Comparison of ENCODE assay signal across 1 cellular context in the genomic region with DNA sequence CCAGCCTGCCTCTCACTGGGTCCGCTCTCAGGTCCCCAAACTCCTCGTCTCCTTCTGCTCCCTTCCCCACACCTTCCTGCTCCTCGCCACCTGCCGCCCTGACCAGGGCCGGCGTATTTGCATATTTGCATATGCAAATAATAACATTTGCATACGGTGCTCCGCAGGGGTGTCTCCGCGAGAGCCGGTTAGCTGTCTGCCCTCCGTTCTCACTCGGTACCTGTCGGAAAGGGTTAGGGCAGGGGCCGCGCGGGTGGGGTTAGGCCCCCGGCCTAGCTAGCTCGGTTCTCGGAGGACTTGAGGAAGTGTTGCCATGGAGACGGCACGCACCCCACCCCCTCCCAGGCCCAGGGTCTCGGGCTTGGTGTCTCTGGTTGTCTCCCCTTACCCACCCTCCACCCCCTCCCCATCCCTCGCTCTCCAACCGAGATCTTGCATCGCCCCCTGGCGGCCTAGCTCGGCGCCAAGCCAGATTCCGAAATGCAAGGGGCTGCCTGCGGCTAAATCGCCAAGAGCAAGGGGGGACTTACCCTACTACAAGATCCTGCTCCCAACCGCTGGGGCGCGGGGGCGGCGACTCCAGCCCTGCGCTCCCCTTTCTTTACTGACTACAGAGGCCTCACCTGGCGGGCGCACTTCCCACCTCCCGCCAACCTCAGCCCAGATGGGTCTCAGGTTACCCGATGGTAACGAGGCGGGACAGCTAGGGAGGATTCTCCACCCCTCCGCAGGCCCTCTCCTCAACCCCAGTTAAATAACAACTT.
TF ChIP-seq lines count a peak whose summit lies in the region.

No MANE protein-coding gene starts in this region.

TF ChIP-seq in K562, 482 proteins besides CTCF, POLR2A, EP300 and RAD21 (continued from another document and continues in another):
- TF ChIP-seq MYNN (IDR thresholded peaks at IDR 0.05) (no peak), MYNN (CRISPR knock-in tag; IDR thresholded peaks at IDR 0.05) (no peak), MAZ (CRISPR knock-in tag; conservative IDR thresholded peaks at IDR 0.05 in 1 of 2, IDR thresholded peaks at IDR 0.05 in 1 of 2) (peak; percentile 53 to 65; a peak in 3 of 4 replicates), ZNF347 (CRISPR knock-in tag; IDR thresholded peaks at IDR 0.05; ENCODE audit: low read depth) (no peak), POLR2AphosphoS2 (IDR thresholded peaks at IDR 0.05; ENCODE audit: low read length) (peak; percentile 37; the same call in 1 of the 2 replicates), MEIS2 (IDR thresholded peaks at IDR 0.05; ENCODE audit: partially characterized antibody) (no peak), BRD4 (IDR thresholded peaks at IDR 0.05) (no peak), MIER1 (IDR thresholded peaks at IDR 0.05; ENCODE audit: low read depth) (no peak), FOSL1 (tag; conservative IDR thresholded peaks at IDR 0.05) (no peak), CBFA2T3 (IDR thresholded peaks at IDR 0.05) (no peak), ETS2 (tag; IDR thresholded peaks at IDR 0.05; ENCODE audit: borderline replicate concordance, poor library complexity, severe bottlenecking) (no peak), NCOA2 (IDR thresholded peaks at IDR 0.05; ENCODE audit: partially characterized antibody in 2 of 2) (no peak), CC2D1A (IDR thresholded peaks at IDR 0.05) (0 out of 2 replicates have a peak, but pooled peaks have one; percentile 49), SMARCE1 (IDR thresholded peaks at IDR 0.05) (no peak), ZNF282 (CRISPR knock-in tag; IDR thresholded peaks at IDR 0.05) (no peak), ZNF384 (IDR thresholded peaks at IDR 0.05; ENCODE audit: low read depth, low read length) (no peak), ARID3A (IDR thresholded peaks at IDR 0.05; ENCODE audit: borderline replicate concordance, low read depth, low read length) (no peak), CBX5 (IDR thresholded peaks at IDR 0.05; ENCODE audit: borderline replicate concordance, low read depth) (no peak), ERF (CRISPR knock-in tag; IDR thresholded peaks at IDR 0.05) (no peak), ZFP91 (CRISPR knock-in tag; IDR thresholded peaks at IDR 0.05) (no peak), HOMEZ (CRISPR knock-in tag; IDR thresholded peaks at IDR 0.05) (no peak), DNMT1 (IDR thresholded peaks at IDR 0.05) (no peak), HNRNPK (IDR thresholded peaks at IDR 0.05; ENCODE audit: low read depth, low read length, poor library complexity, severe bottlenecking) (no peak), SMAD4 (CRISPR knock-in tag; conservative IDR thresholded peaks at IDR 0.05) (no peak), JUNB (CRISPR knock-in tag; conservative IDR thresholded peaks at IDR 0.05) (no peak), ZNF717 (CRISPR knock-in tag; IDR thresholded peaks at IDR 0.05) (no peak), POLR2B (IDR thresholded peaks at IDR 0.05; ENCODE audit: low read depth, partially characterized antibody) (no peak), HNRNPUL1 (IDR thresholded peaks at IDR 0.05; ENCODE audit: low read length) (no peak), GATAD2A (IDR thresholded peaks at IDR 0.05) (peak; percentile 50), RBM22 (IDR thresholded peaks at IDR 0.05; ENCODE audit: low read depth, low read length, poor library complexity, severe bottlenecking) (peak; percentile 3), CHCHD3 (CRISPR knock-in tag; IDR thresholded peaks at IDR 0.05) (no peak), ZNF41 (CRISPR knock-in tag; conservative IDR thresholded peaks at IDR 0.05) (no peak), MEF2A (IDR thresholded peaks at IDR 0.05; ENCODE audit: control insufficient read depth, low read depth, low read length) (no peak), CHD4 (IDR thresholded peaks at IDR 0.05; ENCODE audit: insufficient read depth, insufficient replicate concordance, low read depth, low read length, poor library complexity, severe bottlenecking) (no peak), EZH2 (IDR thresholded peaks at IDR 0.05; ENCODE audit: borderline replicate concordance, low read depth, low read length) (no peak), ZBTB40 (IDR thresholded peaks at IDR 0.05) (peak; percentile 8; the same call in 1 of the 2 replicates), ZBTB40 (CRISPR knock-in tag; IDR thresholded peaks at IDR 0.05) (no peak), MBD1 (CRISPR knock-in tag; IDR thresholded peaks at IDR 0.05) (no peak), MAFF (IDR thresholded peaks at IDR 0.05; ENCODE audit: low read length) (no peak), MYBL2 (IDR thresholded peaks at IDR 0.05; ENCODE audit: low read depth) (no peak), MYBL2 (CRISPR knock-in tag; IDR thresholded peaks at IDR 0.05; ENCODE audit: borderline replicate concordance) (no peak)
- TF ChIP-seq, protein P1, sequence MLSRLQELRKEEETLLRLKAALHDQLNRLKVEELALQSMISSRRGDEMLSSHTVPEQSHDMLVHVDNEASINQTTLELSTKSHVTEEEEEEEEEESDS (CRISPR knock-in tag; IDR thresholded peaks at IDR 0.05), result no peak
- TF ChIP-seq, protein P2, sequence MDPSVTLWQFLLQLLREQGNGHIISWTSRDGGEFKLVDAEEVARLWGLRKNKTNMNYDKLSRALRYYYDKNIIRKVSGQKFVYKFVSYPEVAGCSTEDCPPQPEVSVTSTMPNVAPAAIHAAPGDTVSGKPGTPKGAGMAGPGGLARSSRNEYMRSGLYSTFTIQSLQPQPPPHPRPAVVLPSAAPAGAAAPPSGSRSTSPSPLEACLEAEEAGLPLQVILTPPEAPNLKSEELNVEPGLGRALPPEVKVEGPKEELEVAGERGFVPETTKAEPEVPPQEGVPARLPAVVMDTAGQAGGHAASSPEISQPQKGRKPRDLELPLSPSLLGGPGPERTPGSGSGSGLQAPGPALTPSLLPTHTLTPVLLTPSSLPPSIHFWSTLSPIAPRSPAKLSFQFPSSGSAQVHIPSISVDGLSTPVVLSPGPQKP (CRISPR knock-in tag; IDR thresholded peaks at IDR 0.05), result no peak
- TF ChIP-seq, protein P3, sequence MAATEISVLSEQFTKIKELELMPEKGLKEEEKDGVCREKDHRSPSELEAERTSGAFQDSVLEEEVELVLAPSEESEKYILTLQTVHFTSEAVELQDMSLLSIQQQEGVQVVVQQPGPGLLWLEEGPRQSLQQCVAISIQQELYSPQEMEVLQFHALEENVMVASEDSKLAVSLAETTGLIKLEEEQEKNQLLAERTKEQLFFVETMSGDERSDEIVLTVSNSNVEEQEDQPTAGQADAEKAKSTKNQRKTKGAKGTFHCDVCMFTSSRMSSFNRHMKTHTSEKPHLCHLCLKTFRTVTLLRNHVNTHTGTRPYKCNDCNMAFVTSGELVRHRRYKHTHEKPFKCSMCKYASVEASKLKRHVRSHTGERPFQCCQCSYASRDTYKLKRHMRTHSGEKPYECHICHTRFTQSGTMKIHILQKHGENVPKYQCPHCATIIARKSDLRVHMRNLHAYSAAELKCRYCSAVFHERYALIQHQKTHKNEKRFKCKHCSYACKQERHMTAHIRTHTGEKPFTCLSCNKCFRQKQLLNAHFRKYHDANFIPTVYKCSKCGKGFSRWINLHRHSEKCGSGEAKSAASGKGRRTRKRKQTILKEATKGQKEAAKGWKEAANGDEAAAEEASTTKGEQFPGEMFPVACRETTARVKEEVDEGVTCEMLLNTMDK (IDR thresholded peaks at IDR 0.05; ENCODE audit: borderline replicate concordance, insufficient read depth, low read depth, low read length, poor library complexity, severe bottlenecking), result peak; percentile 95
